14 cellular contexts compared by ENCODE assay signal in genomic region chr5:167814828-167815227, GRCh38.
DNase-seq lines count a peak whose midpoint lies in the region; ATAC-seq lines count a peak whose summit lies in the region.
"Had no signal": no experiment of that assay in that cellular context is flagged by ENCODE, and none has a peak within 500 bp of the region (broad histone marks: within the 10 kb centered on the region; RNA-seq: fewer than 3 reads in every experiment).

No MANE protein-coding gene starts in this region.

- peak; percentile 87 for DNase-seq in HS-27A (ENCODE audit: low read depth)
- peak; percentile 57 for DNase-seq in amniotic stem cell (lab: John Stamatoyannopoulos, UW)
- DNase-seq in glomerular visceral epithelial cell (ENCODE audit: extremely low spot score) = peak; percentile 99
- peak; percentile 96 for DNase-seq in stromal cell of bone marrow (ENCODE audit: low read depth)
- no peak for DNase-seq in activated T-cell treated with anti-CD3 and anti-CD28 coated beads, Interleukin-2, amount 50 U/mL, for 4 hours
- DNase-seq in NCI-H1092 (lab: John Stamatoyannopoulos, UW) = no peak
- DNase-seq: activated naive CD4-positive, alpha-beta T cell; effector CD8-positive, alpha-beta T cell; lower lobe of right lung; NCI-H1694; Peyer's patch had no signal

- no peaks in the 10 kb centered on the region for H3K9me3 Mint-ChIP-seq in activated T-cell treated with anti-CD3 and anti-CD28 coated beads, Interleukin-2, amount 50 U/mL, for 4 hours

- no peak overlapping the region for H3K4me3 Mint-ChIP-seq in activated T-cell treated with anti-CD3 and anti-CD28 coated beads, Interleukin-2, amount 50 U/mL, for 4 hours

- no peak for ATAC-seq in GM21515 (IDR thresholded peaks at IDR 0.05; ENCODE audit: unreplicated experiment)
- no peak for ATAC-seq in activated T-cell treated with anti-CD3 and anti-CD28 coated beads, Interleukin-2, amount 50 U/mL, for 4 hours
- ATAC-seq in HG03378 (IDR thresholded peaks at IDR 0.05; ENCODE audit: unreplicated experiment) = no peak
- ATAC-seq: HCT116, lower lobe of right lung had no signal

- no peaks in the 10 kb centered on the region for H3K4me1 Mint-ChIP-seq in activated T-cell treated with anti-CD3 and anti-CD28 coated beads, Interleukin-2, amount 50 U/mL, for 4 hours (ENCODE audit: low read depth)

- no peaks in the 10 kb centered on the region for H3K27me3 Mint-ChIP-seq in activated T-cell treated with anti-CD3 and anti-CD28 coated beads, Interleukin-2, amount 50 U/mL, for 4 hours (ENCODE audit: low read depth)

- H3K36me3 Mint-ChIP-seq in activated T-cell treated with anti-CD3 and anti-CD28 coated beads, Interleukin-2, amount 50 U/mL, for 4 hours (ENCODE audit: insufficient read depth) = no peaks in the 10 kb centered on the region

Comparison
In these comparisons a context has a peak if more than half of its experiments do, and no peak if none do; other contexts are left out.
1. DNase-seq: peak in HS-27A (single experiment), amniotic stem cell (single experiment), glomerular visceral epithelial cell (single experiment) and stromal cell of bone marrow (single experiment); none in activated T-cell treated with anti-CD3 and anti-CD28 coated beads, Interleukin-2, amount 50 U/mL, for 4 hours (single experiment) and NCI-H1092 (single experiment).